ENCODE assay signal across 30 cellular contexts in the genomic region with DNA sequence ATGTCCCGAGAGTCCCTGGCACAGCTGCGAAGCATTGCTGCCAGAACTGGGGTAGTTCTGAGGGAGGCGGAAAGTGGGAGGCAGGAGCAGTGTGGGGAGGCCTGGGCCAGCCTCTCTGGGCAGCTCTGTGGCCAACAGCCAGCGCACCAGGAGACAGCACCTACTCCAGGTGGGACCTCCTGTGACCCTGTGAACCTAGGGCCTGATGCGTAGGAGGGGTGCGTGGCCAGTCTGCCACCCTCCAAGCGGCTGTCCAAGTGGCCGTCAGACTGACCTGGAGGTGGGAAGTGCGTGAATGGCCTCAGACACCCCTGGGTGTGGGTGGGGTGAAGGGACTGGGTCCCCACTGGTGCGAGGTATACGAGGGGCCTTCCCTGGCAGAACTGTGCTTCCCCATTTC.
"Had no signal": no experiment of that assay in that cellular context is flagged by ENCODE, and none has a peak within 500 bp of the region (broad histone marks: within the 10 kb centered on the region; RNA-seq: fewer than 3 reads in every experiment).

No MANE protein-coding gene starts in this region.

- DNase-seq: activated CD4-positive, alpha-beta memory T cell treated with anti-CD3 and anti-CD28 coated beads for 36 hours; activated CD4-positive, alpha-beta T cell treated with anti-CD3 and anti-CD28 coated beads, Interleukin-2, amount 10 ng/mL, durations not matched to agents 24 days and 14 days; activated CD4-positive, CD25-positive, alpha-beta regulatory T cell treated with anti-CD3 and anti-CD28 coated beads, Interleukin-2, amount 50 U/mL, for 72 hours; activated CD8-positive, alpha-beta memory T cell treated with anti-CD3 and anti-CD28 coated beads, Interleukin-2, amount 50 U/mL, for 4 hours; activated gamma-delta T cell; activated naive CD4-positive, alpha-beta T cell treated with anti-CD3 and anti-CD28 coated beads, Interleukin-2, amount 10 ng/mL, durations not matched to agents 7 days and 5 days; activated naive CD8-positive, alpha-beta T cell treated with anti-CD3 and anti-CD28 coated beads, Interleukin-2, amount 10 ng/mL, durations not matched to agents 7 days and 5 days; activated T-cell treated with anti-CD3 and anti-CD28 coated beads, Interleukin-2, amount 50 U/mL, for 1 hour; cortex of kidney; effector memory CD8-positive, alpha-beta T cell; islet precursor cell; left ventricle myocardium superior; ovary; retina; sigmoid colon; small intestine; stimulated activated CD4-positive, alpha-beta T cell treated with anti-CD3 and anti-CD28 coated beads, Interleukin-4, amount 100 ng/mL, for 24 hours; stomach; T1000; thyroid gland had no signal

- FAIRE-seq: small intestine had no signal

- H3K27ac Mint-ChIP-seq: activated naive CD4-positive, alpha-beta T cell treated with anti-CD3 and anti-CD28 coated beads, Interleukin-2, amount 10 ng/mL, durations not matched to agents 7 days and 5 days; nephron; progenitor cell of endocrine pancreas had no signal

- H3K27me3 ChIP-seq: ascending aorta, gastroesophageal sphincter, hepatocyte, neutrophil, ovary, sigmoid colon, stomach, thyroid gland, upper lobe of left lung had no signal

- H2AFZ ChIP-seq: hepatocyte had no signal

- ATAC-seq: gastroesophageal sphincter, left ventricle myocardium superior had no signal

- H3K27ac ChIP-seq: ascending aorta, gastroesophageal sphincter, hepatocyte, neutrophil, ovary, sigmoid colon, stomach, thyroid gland, upper lobe of left lung had no signal

- H3K4me2 ChIP-seq: hepatocyte had no signal

- H3K9me3 Mint-ChIP-seq: activated CD4-positive, alpha-beta memory T cell treated with anti-CD3 and anti-CD28 coated beads for 36 hours; activated CD4-positive, alpha-beta T cell treated with anti-CD3 and anti-CD28 coated beads, Interleukin-2, amount 10 ng/mL, durations not matched to agents 24 days and 14 days; activated naive CD4-positive, alpha-beta T cell treated with anti-CD3 and anti-CD28 coated beads, Interleukin-2, amount 10 ng/mL, durations not matched to agents 7 days and 5 days; activated naive CD8-positive, alpha-beta T cell treated with anti-CD3 and anti-CD28 coated beads, Interleukin-2, amount 10 ng/mL, durations not matched to agents 7 days and 5 days; brain; effector memory CD8-positive, alpha-beta T cell; nephron; stimulated activated effector memory CD8-positive, alpha-beta T cell treated with anti-CD3 and anti-CD28 coated beads, Interleukin-12 subunit alpha, Interleukin-12 subunit beta, amount 100 ng/mL, for 72 hours had no signal

- H3K9me3 ChIP-seq: ascending aorta, gastroesophageal sphincter, neutrophil, ovary, sigmoid colon, stomach, thyroid gland, upper lobe of left lung had no signal

- H3K4me3 ChIP-seq: ascending aorta, gastroesophageal sphincter, hepatocyte, ovary, sigmoid colon, stomach, thyroid gland, upper lobe of left lung had no signal

- H3K4me3 Mint-ChIP-seq: activated naive CD4-positive, alpha-beta T cell treated with anti-CD3 and anti-CD28 coated beads, Interleukin-2, amount 10 ng/mL, durations not matched to agents 7 days and 5 days; activated T-helper 1 cell treated with anti-CD3 and anti-CD28 coated beads, Interleukin-12 subunit alpha, Interleukin-12 subunit beta, Interleukin-2, Interleukin-4 antibody, amounts not matched to agents 30 ng/mL and 10 ng/mL and 1 ng/mL, durations not matched to agents 14 hours and 24 hours and 36 hours; brain; nephron had no signal

- H3K27me3 Mint-ChIP-seq: activated CD4-positive, alpha-beta memory T cell treated with anti-CD3 and anti-CD28 coated beads for 36 hours; activated naive CD4-positive, alpha-beta T cell treated with anti-CD3 and anti-CD28 coated beads, Interleukin-2, amount 10 ng/mL, durations not matched to agents 7 days and 5 days; activated naive CD8-positive, alpha-beta T cell treated with anti-CD3 and anti-CD28 coated beads, Interleukin-2, amount 10 ng/mL, durations not matched to agents 7 days and 5 days; brain; effector memory CD8-positive, alpha-beta T cell; progenitor cell of endocrine pancreas had no signal

- H3K36me3 ChIP-seq: ovary had no signal
